In the genomic region with DNA sequence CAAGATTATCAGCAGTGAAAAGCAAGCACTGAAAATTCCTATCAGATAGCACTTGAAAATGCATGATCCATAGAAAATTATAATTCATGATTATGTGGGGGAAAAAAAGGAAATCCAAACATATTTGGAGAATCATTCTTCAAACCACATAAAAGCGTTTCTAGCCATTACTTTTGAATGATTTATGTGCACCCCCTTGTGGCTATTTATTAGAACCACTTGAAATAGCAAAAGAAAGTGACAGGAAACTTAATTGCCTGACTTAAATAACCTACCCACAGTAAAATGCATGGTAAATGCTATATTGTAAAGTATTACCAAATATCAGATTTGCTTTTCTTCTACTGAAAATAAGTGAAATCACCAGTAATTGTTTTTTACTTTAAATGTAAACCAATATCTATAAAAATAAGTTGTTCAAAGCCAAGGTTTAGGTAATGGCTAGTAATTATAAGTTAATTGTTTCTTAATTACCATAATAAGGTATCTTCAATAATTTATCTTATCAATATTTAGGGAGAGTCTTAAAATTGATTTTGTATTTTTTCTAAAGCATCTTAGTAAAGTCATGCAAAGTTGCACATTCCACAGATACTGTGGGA, we compare ENCODE assay signal across 8 cellular contexts.
A peak's percentile ranks its signal among the peaks of the same experiment; 100 is the strongest.
DNase-seq lines count a peak whose midpoint lies in the region; ATAC-seq, FAIRE-seq and TF ChIP-seq lines count a peak whose summit lies in the region.

No MANE protein-coding gene starts in this region.

- no peaks in the 10 kb centered on the region for H4K20me1 ChIP-seq in DOHH2 (ENCODE audit: control insufficient read depth, insufficient read depth, low read depth, low read length)

- no peak overlapping the region for H3K4me2 ChIP-seq in DOHH2 (ENCODE audit: low read length)

- no peak overlapping the region for H3K4me3 Mint-ChIP-seq in chondrocyte (ENCODE audit: unreplicated experiment)
- no peak overlapping the region for H3K4me3 Mint-ChIP-seq in nephron
- H3K4me3 Mint-ChIP-seq in activated naive CD4-positive, alpha-beta T cell treated with anti-CD3 and anti-CD28 coated beads for 36 hours, result no peak overlapping the region

- DNase-seq in NCI-H82 treated with DMSO at 0.1 percent for 48 hours (lab: John Stamatoyannopoulos, UW; ENCODE audit: unreplicated experiment) (peak; percentile 24), chondrocyte (ENCODE audit: low spot score) (no peak), HuH-7 (ENCODE audit: low spot score) (no peak), urothelium cell line (ENCODE audit: low spot score) (no peak)
- no peak for DNase-seq in activated naive CD4-positive, alpha-beta T cell treated with anti-CD3 and anti-CD28 coated beads for 36 hours

- H3K27ac Mint-ChIP-seq in chondrocyte (ENCODE audit: unreplicated experiment), result no peak overlapping the region
- no peak overlapping the region for H3K27ac Mint-ChIP-seq in nephron
- H3K27ac Mint-ChIP-seq in activated naive CD4-positive, alpha-beta T cell treated with anti-CD3 and anti-CD28 coated beads for 36 hours, result no peak overlapping the region

- H3K9me2 ChIP-seq in DOHH2 (replicated peaks; ENCODE audit: control insufficient read depth, low read length), result no peaks in the 10 kb centered on the region

- peaks cover 15% of the 10 kb centered on the region for H3K4me1 Mint-ChIP-seq in chondrocyte (ENCODE audit: low read depth)
- H3K4me1 Mint-ChIP-seq in nephron, result peaks cover 23% of the 10 kb centered on the region
- H3K4me1 Mint-ChIP-seq in activated naive CD4-positive, alpha-beta T cell treated with anti-CD3 and anti-CD28 coated beads for 36 hours (ENCODE audit: low read depth), result no peaks in the 10 kb centered on the region

- peaks cover 3% of the 10 kb centered on the region; the same call in 1 of the 2 replicates for H3K4me1 ChIP-seq in DOHH2 (ENCODE audit: control insufficient read depth, low read length)

- no peaks in the 10 kb centered on the region for H3F3A ChIP-seq in DOHH2 (ENCODE audit: control insufficient read depth, insufficient read depth)

- H3K27ac ChIP-seq in DOHH2 (ENCODE audit: low read depth, low read length), result no peak overlapping the region

- CTCF ChIA-PET in activated naive CD4-positive, alpha-beta T cell treated with anti-CD3 and anti-CD28 coated beads for 36 hours (lab: Charles Lee), result interaction anchor here (1.4 kb wide), 1 partner anchor 12 kb away, joined by 3 read pairs; no protein-coding TSS in a partner anchor

- H3K36me3 Mint-ChIP-seq in chondrocyte (ENCODE audit: low read depth) (no peaks in the 10 kb centered on the region), nephron (ENCODE audit: low read depth) (peaks cover 6% of the 10 kb centered on the region)
- no peaks in the 10 kb centered on the region for H3K36me3 Mint-ChIP-seq in activated naive CD4-positive, alpha-beta T cell treated with anti-CD3 and anti-CD28 coated beads for 36 hours (ENCODE audit: low read depth)

- H3K27me3 Mint-ChIP-seq in chondrocyte (ENCODE audit: low read depth) (no peaks in the 10 kb centered on the region), nephron (ENCODE audit: low read depth) (no peaks in the 10 kb centered on the region)
- H3K27me3 Mint-ChIP-seq in activated naive CD4-positive, alpha-beta T cell treated with anti-CD3 and anti-CD28 coated beads for 36 hours (ENCODE audit: low read depth), result no peaks in the 10 kb centered on the region

- H3K27me3 ChIP-seq in DOHH2 (ENCODE audit: control insufficient read depth, low read length), result no peaks in the 10 kb centered on the region

- intact Hi-C loops in activated naive CD4-positive, alpha-beta T cell treated with anti-CD3 and anti-CD28 coated beads for 36 hours (cut with micrococcal nuclease), result no loop called here

- no peaks in the 10 kb centered on the region for H3K79me2 ChIP-seq in DOHH2 (ENCODE audit: control insufficient read depth, low read length)

- no peaks in the 10 kb centered on the region for H3K9me3 ChIP-seq in DOHH2 (ENCODE audit: control insufficient read depth, insufficient read depth, low read length)

- H3K4me3 ChIP-seq in DOHH2 (ENCODE audit: low read length), result no peak overlapping the region

- no peaks in the 10 kb centered on the region for H3K36me3 ChIP-seq in DOHH2 (ENCODE audit: control insufficient read depth, low read length)

- H3K9me3 Mint-ChIP-seq in chondrocyte (ENCODE audit: low read depth), result no peaks in the 10 kb centered on the region
- H3K9me3 Mint-ChIP-seq in nephron, result no peaks in the 10 kb centered on the region
- H3K9me3 Mint-ChIP-seq in activated naive CD4-positive, alpha-beta T cell treated with anti-CD3 and anti-CD28 coated beads for 36 hours, result no peaks in the 10 kb centered on the region

- peak; percentile 77 for ATAC-seq in HG02852 (IDR thresholded peaks at IDR 0.05; ENCODE audit: unreplicated experiment)

- TF ChIP-seq CTCF in DOHH2 (IDR thresholded peaks at IDR 0.05; ENCODE audit: low read depth, low read length, poor library complexity, severe bottlenecking) (peak; percentile 69), chondrocyte (IDR thresholded peaks at IDR 0.05) (peak; percentile 94), nephron (IDR thresholded peaks at IDR 0.05; ENCODE audit: unreplicated experiment in 3 of 3) (peak; percentile 49 to 71 (median 50))

- FAIRE-seq in urothelium cell line (lab: Jason Lieb, UNC), result no peak
